In the genomic region with DNA sequence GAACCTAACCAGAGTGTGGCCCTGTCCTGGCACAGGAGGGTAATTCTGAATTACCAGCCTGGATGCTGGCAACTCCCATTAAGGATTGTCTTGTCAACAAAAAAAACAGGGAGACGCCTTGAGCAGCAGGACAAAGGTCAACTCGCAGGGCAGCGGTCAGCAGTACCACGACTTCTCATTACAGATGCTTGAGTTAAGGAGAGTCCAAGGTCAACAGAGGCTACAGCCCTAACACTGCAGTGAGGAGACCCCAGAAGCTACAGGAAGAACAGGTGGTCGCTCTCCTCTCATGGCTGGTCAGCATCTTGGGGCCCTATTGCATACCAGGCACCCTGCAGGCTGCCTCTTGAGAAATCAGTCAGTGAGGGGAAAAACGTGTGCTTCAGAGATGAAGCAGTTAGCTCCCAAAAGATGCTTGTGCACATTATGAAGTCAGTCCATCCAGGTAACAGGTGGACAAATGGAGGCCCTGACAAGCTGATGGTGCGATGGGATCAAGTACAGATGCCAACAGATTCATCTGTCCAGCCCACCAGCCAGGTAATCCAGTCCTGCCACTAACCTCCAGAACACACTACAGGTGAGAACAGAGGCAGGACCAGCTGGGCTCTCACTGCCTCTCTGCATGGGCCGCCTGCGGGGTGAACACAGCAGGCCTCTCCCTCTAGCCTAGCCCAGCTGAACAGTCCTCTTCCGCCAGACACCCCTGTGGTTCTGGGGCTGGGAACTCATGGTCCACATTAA, we compare ENCODE assay signal across 10 cellular contexts. TPM values are rescaled to one million over a fixed set of nuclear protein-coding genes. Genes with fewer than 3 reads are reported as not detected.
DNase-seq lines count a peak whose midpoint lies in the region; ATAC-seq and TF ChIP-seq lines count a peak whose summit lies in the region.
"Had no signal": no experiment of that assay in that cellular context is flagged by ENCODE, and none has a peak within 500 bp of the region (broad histone marks: within the 10 kb centered on the region; RNA-seq: fewer than 3 reads in every experiment).

No MANE protein-coding gene starts in this region.

- H3K36me3 Mint-ChIP-seq in activated CD8-positive, alpha-beta memory T cell treated with anti-CD3 and anti-CD28 coated beads, Interleukin-2, amount 10 ng/mL, durations not matched to agents 7 days and 5 days: peaks cover 54% of the 10 kb centered on the region
- H3K36me3 Mint-ChIP-seq in activated T-helper 17 cell treated with anti-CD3 and anti-CD28 coated beads, Interleukin-2, amount 50 U/mL, for 72 hours (ENCODE audit: low read depth): peaks cover 91% of the 10 kb centered on the region

- DNase-seq in activated CD8-positive, alpha-beta memory T cell treated with anti-CD3 and anti-CD28 coated beads, Interleukin-2, amount 10 ng/mL, durations not matched to agents 7 days and 5 days: no peak
- no peak for DNase-seq in activated CD8-positive, alpha-beta memory T cell treated with anti-CD3 and anti-CD28 coated beads for 24 hours
- DNase-seq in left lung: peak in 1 of 2 donors; percentile 66
- DNase-seq in stimulated activated naive CD8-positive, alpha-beta T cell treated with anti-CD3 and anti-CD28 coated beads, Interleukin-15, amount 100 ng/mL, for 72 hours: no peak
- DNase-seq in activated CD4-positive, CD25-positive, alpha-beta regulatory T cell (lab: John Stamatoyannopoulos, UW): no peak
- DNase-seq: midbrain had no signal

- ATAC-seq in activated CD8-positive, alpha-beta memory T cell treated with anti-CD3 and anti-CD28 coated beads, Interleukin-2, amount 10 ng/mL, durations not matched to agents 7 days and 5 days: no peak
- ATAC-seq in activated T-helper 17 cell treated with anti-CD3 and anti-CD28 coated beads, Interleukin-2, amount 50 U/mL, for 72 hours (replicated peaks): no peak
- no peak for ATAC-seq in left lung
- no peak for ATAC-seq in stimulated activated naive CD8-positive, alpha-beta T cell treated with anti-CD3 and anti-CD28 coated beads, Interleukin-15, amount 100 ng/mL, for 72 hours
- ATAC-seq in GM18511 (IDR thresholded peaks at IDR 0.05; ENCODE audit: unreplicated experiment): no peak
- no peak for ATAC-seq in GM19395 (IDR thresholded peaks at IDR 0.05; ENCODE audit: unreplicated experiment)

- CTCF ChIA-PET in activated CD8-positive, alpha-beta memory T cell treated with anti-CD3 and anti-CD28 coated beads, Interleukin-2, amount 10 ng/mL, durations not matched to agents 7 days and 5 days (lab: Charles Lee): interaction anchor here (1.0 to 1.8 kb wide), 3 partner anchors 33 to 48 kb away, joined by 3 to 4 read pairs (median 3); a partner anchor contains a TSS

- peak overlapping the region; percentile 59 for H3K27ac Mint-ChIP-seq in activated CD8-positive, alpha-beta memory T cell treated with anti-CD3 and anti-CD28 coated beads, Interleukin-2, amount 10 ng/mL, durations not matched to agents 7 days and 5 days
- H3K27ac Mint-ChIP-seq in activated T-helper 17 cell treated with anti-CD3 and anti-CD28 coated beads, Interleukin-2, amount 50 U/mL, for 72 hours: peak overlapping the region; percentile 97
- H3K27ac Mint-ChIP-seq in stimulated activated naive CD8-positive, alpha-beta T cell treated with anti-CD3 and anti-CD28 coated beads, Interleukin-15, amount 100 ng/mL, for 72 hours: peak overlapping the region; percentile 80 to 95

- peaks cover 59% of the 10 kb centered on the region for H3K4me1 Mint-ChIP-seq in activated CD8-positive, alpha-beta memory T cell treated with anti-CD3 and anti-CD28 coated beads, Interleukin-2, amount 10 ng/mL, durations not matched to agents 7 days and 5 days
- H3K4me1 Mint-ChIP-seq in activated T-helper 17 cell treated with anti-CD3 and anti-CD28 coated beads, Interleukin-2, amount 50 U/mL, for 72 hours: peaks cover 45% of the 10 kb centered on the region
- H3K4me1 Mint-ChIP-seq in stimulated activated naive CD8-positive, alpha-beta T cell treated with anti-CD3 and anti-CD28 coated beads, Interleukin-15, amount 100 ng/mL, for 72 hours: peaks cover 86% of the 10 kb centered on the region

- no peak overlapping the region for H3K4me3 Mint-ChIP-seq in activated CD8-positive, alpha-beta memory T cell treated with anti-CD3 and anti-CD28 coated beads, Interleukin-2, amount 10 ng/mL, durations not matched to agents 7 days and 5 days
- H3K4me3 Mint-ChIP-seq in activated T-helper 17 cell treated with anti-CD3 and anti-CD28 coated beads, Interleukin-2, amount 50 U/mL, for 72 hours: peak overlapping the region; percentile 93
- peak overlapping the region; percentile 84 to 98 for H3K4me3 Mint-ChIP-seq in stimulated activated naive CD8-positive, alpha-beta T cell treated with anti-CD3 and anti-CD28 coated beads, Interleukin-15, amount 100 ng/mL, for 72 hours

- no peak for TF ChIP-seq CTCF in left lung (IDR thresholded peaks at IDR 0.05)

- peaks cover 0 to 63% of the 10 kb centered on the region in 2 donors for H3K36me3 ChIP-seq in left lung

- H3K27me3 ChIP-seq in left lung: no peaks in the 10 kb centered on the region

- no peaks in the 10 kb centered on the region for H3K27me3 Mint-ChIP-seq in activated CD8-positive, alpha-beta memory T cell treated with anti-CD3 and anti-CD28 coated beads, Interleukin-2, amount 10 ng/mL, durations not matched to agents 7 days and 5 days
- no peaks in the 10 kb centered on the region for H3K27me3 Mint-ChIP-seq in activated T-helper 17 cell treated with anti-CD3 and anti-CD28 coated beads, Interleukin-2, amount 50 U/mL, for 72 hours
- H3K27me3 Mint-ChIP-seq in stimulated activated naive CD8-positive, alpha-beta T cell treated with anti-CD3 and anti-CD28 coated beads, Interleukin-15, amount 100 ng/mL, for 72 hours: no peaks in the 10 kb centered on the region

- peak overlapping the region; percentile 13 to 80 for H3K27ac ChIP-seq in left lung

- intact Hi-C loops in left lung (cut with DNase I): no loop called here

- no peak overlapping the region for H3K4me3 ChIP-seq in left lung

- H3K9me3 ChIP-seq in left lung: no peaks in the 10 kb centered on the region

- peaks cover 59 to 79% of the 10 kb centered on the region in 2 donors for H3K4me1 ChIP-seq in left lung

- no peaks in the 10 kb centered on the region for H3K9me3 Mint-ChIP-seq in activated CD8-positive, alpha-beta memory T cell treated with anti-CD3 and anti-CD28 coated beads, Interleukin-2, amount 10 ng/mL, durations not matched to agents 7 days and 5 days (ENCODE audit: low read depth)
- H3K9me3 Mint-ChIP-seq in activated T-helper 17 cell treated with anti-CD3 and anti-CD28 coated beads, Interleukin-2, amount 50 U/mL, for 72 hours: no peaks in the 10 kb centered on the region
- H3K9me3 Mint-ChIP-seq in stimulated activated naive CD8-positive, alpha-beta T cell treated with anti-CD3 and anti-CD28 coated beads, Interleukin-15, amount 100 ng/mL, for 72 hours: no peaks in the 10 kb centered on the region

RNA-seq across cellular contexts. Expression of a gene that starts 4.2 kb away (rescaled TPM):
- 100 to 1,000 TPM; 120 to 139 TPM for total RNA-seq in activated CD8-positive, alpha-beta memory T cell treated with anti-CD3 and anti-CD28 coated beads, Interleukin-2, amount 10 ng/mL, durations not matched to agents 7 days and 5 days
- total RNA-seq in activated T-helper 17 cell treated with anti-CD3 and anti-CD28 coated beads, Interleukin-2, amount 50 U/mL, for 72 hours: 100 to 1,000 TPM; 140 to 142 TPM
- 100 to 1,000 TPM; 122 to 160 TPM for total RNA-seq in left lung

RNA-seq across cellular contexts. Expression of a gene that starts 40.5 kb away (rescaled TPM):
- 100 to 1,000 TPM; 119 to 148 TPM for total RNA-seq in activated CD8-positive, alpha-beta memory T cell treated with anti-CD3 and anti-CD28 coated beads, Interleukin-2, amount 10 ng/mL, durations not matched to agents 7 days and 5 days
- total RNA-seq in activated T-helper 17 cell treated with anti-CD3 and anti-CD28 coated beads, Interleukin-2, amount 50 U/mL, for 72 hours: 100 to 1,000 TPM; 167 to 309 TPM
- 100 to 1,000 TPM in 1 of 2 donors, 10 to 100 TPM in 1; 71.2 to 149 TPM for total RNA-seq in left lung

RNA-seq across cellular contexts. Expression of a gene that starts 48.1 kb away (rescaled TPM):
- 100 to 1,000 TPM; 307 to 417 TPM for total RNA-seq in activated CD8-positive, alpha-beta memory T cell treated with anti-CD3 and anti-CD28 coated beads, Interleukin-2, amount 10 ng/mL, durations not matched to agents 7 days and 5 days
- 100 to 1,000 TPM; 193 to 378 TPM for total RNA-seq in activated T-helper 17 cell treated with anti-CD3 and anti-CD28 coated beads, Interleukin-2, amount 50 U/mL, for 72 hours
- total RNA-seq in left lung: 1 to 10 TPM; 3.7 to 6.6 TPM
- total RNA-seq: fibroblast of villous mesenchyme had no signal

RNA-seq across cellular contexts. Expression of a gene that starts 56.7 kb away (rescaled TPM):
- total RNA-seq in activated CD8-positive, alpha-beta memory T cell treated with anti-CD3 and anti-CD28 coated beads, Interleukin-2, amount 10 ng/mL, durations not matched to agents 7 days and 5 days: 10 to 100 TPM; 70.2 to 73.9 TPM
- 10 to 100 TPM; 36.9 to 37.7 TPM for total RNA-seq in activated T-helper 17 cell treated with anti-CD3 and anti-CD28 coated beads, Interleukin-2, amount 50 U/mL, for 72 hours
- 10 to 100 TPM; 41.7 to 54.5 TPM for total RNA-seq in left lung

Comparison
In these comparisons a context has a peak if more than half of its experiments do, and no peak if none do; other contexts are left out.
1. RNA of a gene that starts 48.1 kb away (total RNA-seq): 307 to 417 TPM in activated CD8-positive, alpha-beta memory T cell treated with anti-CD3 and anti-CD28 coated beads, Interleukin-2, amount 10 ng/mL, durations not matched to agents 7 days and 5 days and 193 to 378 TPM in activated T-helper 17 cell treated with anti-CD3 and anti-CD28 coated beads, Interleukin-2, amount 50 U/mL, for 72 hours; 3.7 to 6.6 TPM in left lung; every median in the first group is over 10 times any median in the second.
2. Peak in every context shown above with its lines, with median percentiles within 50 percentile points of each other: H3K27ac Mint-ChIP-seq.